ENCODE assay signal across 24 cellular contexts in the genomic region with DNA sequence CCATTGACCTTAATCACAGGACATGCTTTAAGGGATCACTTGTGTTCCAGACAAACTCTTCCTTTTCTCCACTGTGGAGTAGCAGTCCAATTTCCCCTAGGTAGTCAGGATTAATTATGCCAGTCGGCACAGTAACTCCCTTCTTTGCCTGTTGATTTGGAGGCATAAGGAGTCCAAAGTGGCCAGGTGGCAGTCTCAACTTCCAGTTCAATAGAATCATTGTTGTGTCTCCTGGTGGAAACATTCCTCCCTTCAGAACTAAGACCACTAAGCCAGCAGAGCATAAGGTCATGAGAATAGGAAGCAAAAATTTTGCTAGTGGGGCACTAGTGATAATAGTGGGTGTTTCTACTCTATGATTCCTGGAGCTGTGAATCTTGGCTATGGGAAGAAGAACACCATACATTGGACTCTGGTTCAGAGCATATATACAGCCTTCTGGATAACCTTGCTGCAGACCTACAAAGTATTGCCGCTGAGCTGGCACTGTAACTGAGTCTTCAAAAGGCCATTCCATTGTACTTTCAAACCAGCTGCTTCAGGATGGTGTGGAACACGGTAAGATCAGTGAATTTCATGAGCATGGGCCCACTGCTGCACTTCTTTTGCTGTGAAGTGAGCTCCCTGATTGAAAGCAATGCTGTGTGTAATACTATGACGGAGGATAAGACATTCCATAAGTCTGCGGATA.
"Had no signal": no experiment of that assay in that cellular context is flagged by ENCODE, and none has a peak within 500 bp of the region (broad histone marks: within the 10 kb centered on the region; RNA-seq: fewer than 3 reads in every experiment).

No MANE protein-coding gene starts in this region.

- H3K36me3 ChIP-seq: brain microvascular endothelial cell, cardiac muscle cell had no signal

- H3K4me3 ChIP-seq: cardiac muscle cell, K562, PC-9 had no signal

- H3K27ac ChIP-seq: brain microvascular endothelial cell, cardiac muscle cell, PC-9 had no signal

- H2AFZ ChIP-seq: PC-9 had no signal

- H3K4me2 ChIP-seq: PC-9 had no signal

- H3K27me3 ChIP-seq: brain microvascular endothelial cell, cardiac muscle cell had no signal

- DNase-seq: activated CD4-positive, alpha-beta memory T cell treated with anti-CD3 and anti-CD28 coated beads for 36 hours; activated CD4-positive, alpha-beta T cell treated with anti-CD3 and anti-CD28 coated beads, Interleukin-2, amount 10 ng/mL, durations not matched to agents 7 days and 5 days; activated CD4-positive, CD25-positive, alpha-beta regulatory T cell; activated CD8-positive, alpha-beta memory T cell treated with anti-CD3 and anti-CD28 coated beads for 24 hours; activated gamma-delta T cell; activated naive CD4-positive, alpha-beta T cell treated with anti-CD3 and anti-CD28 coated beads for 36 hours; activated T-cell treated with anti-CD3 and anti-CD28 coated beads, Interleukin-2, amount 50 U/mL, for 4 hours; amygdala; brain microvascular endothelial cell; Karpas-422; MM.1S; NCI-H1105 treated with DMSO at 0.1 percent for 48 hours; NCI-H1436 treated with DMSO at 0.1 percent for 48 hours; NCI-H187; NCI-H2081; NCI-H510A treated with DMSO at 0.1 percent for 48 hours; NCI-H69; PC-9; SHP77 treated with DMSO at 0.1 percent for 48 hours; T-cell; T-helper 2 cell; T1000 had no signal

- ATAC-seq: activated T-cell treated with anti-CD3 and anti-CD28 coated beads, Interleukin-2, amount 50 U/mL, for 4 hours; K562; T-cell had no signal
